Comparison of ENCODE assay signal across 8 cellular contexts in the genomic region with DNA sequence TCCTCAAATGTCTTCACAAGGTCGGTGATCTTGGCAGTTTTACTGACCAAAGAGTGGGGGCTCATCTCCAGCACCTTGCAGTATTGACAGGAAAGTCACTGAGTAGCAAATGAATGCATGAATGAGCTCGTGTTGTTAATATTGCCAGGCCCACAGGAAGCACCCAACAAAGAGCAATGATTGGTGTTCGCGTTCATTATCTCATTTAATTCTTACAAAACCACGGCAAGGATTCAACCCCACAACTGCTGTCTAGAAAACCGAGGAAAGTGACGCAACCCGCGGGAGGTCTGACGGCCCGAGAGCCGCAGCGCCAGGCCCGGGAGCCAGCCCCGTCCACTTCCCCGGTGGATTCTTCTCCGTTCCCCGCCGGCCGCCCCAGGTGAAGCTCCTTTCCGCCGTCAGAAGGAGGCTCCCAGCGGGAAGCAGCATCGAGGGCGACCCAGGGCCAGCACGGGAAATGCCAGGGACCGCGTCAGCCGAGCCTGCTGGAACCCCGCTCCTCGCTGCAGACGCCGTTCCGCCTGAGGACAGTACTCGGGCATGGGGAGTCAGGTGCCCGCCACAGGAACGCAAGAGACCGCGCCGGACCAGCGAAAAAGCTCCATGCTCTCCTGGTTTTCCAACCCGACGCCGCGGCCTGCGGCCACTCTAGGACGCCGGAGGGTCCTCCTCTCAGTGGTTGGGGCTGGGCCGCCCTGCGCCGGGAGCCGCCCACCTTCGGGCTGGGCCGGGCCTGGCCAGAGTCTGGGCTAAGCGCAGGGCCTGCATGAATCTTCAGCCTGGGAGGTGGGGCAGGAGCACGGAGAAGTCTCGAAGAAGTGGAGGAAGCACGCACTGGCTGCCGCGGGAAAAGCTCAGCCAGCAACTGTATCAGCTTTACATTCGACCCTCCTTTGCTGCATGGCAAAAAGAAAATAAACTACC. TPM values are rescaled to one million over a fixed set of nuclear protein-coding genes. Genes with fewer than 3 reads are reported as not detected.
DNase-seq lines count a peak whose midpoint lies in the region; ATAC-seq and TF ChIP-seq lines count a peak whose summit lies in the region.

No MANE protein-coding gene starts in this region.

- H3K27ac Mint-ChIP-seq in CD8-positive, alpha-beta memory T cell, result peak overlapping the region; percentile 60 to 92 (median 80)
- peak overlapping the region; percentile 42 for H3K27ac Mint-ChIP-seq in activated CD8-positive, alpha-beta T cell treated with anti-CD3 and anti-CD28 coated beads for 36 hours

- peak overlapping the region; percentile 82 to 93 (median 90) for H3K4me3 Mint-ChIP-seq in CD8-positive, alpha-beta memory T cell
- H3K4me3 Mint-ChIP-seq in activated CD8-positive, alpha-beta T cell treated with anti-CD3 and anti-CD28 coated beads for 36 hours, result peak overlapping the region; percentile 65

- TF ChIP-seq CTCF in activated CD8-positive, alpha-beta T cell treated with anti-CD3 and anti-CD28 coated beads for 36 hours (IDR thresholded peaks at IDR 0.05), result no peak
- TF ChIP-seq CTCF in lower lobe of right lung (IDR thresholded peaks at IDR 0.05), result no peak

- no peaks in the 10 kb centered on the region for H3K36me3 ChIP-seq in CD8-positive, alpha-beta memory T cell (ENCODE audit: insufficient read depth, low read length)
- H3K36me3 ChIP-seq in lower lobe of right lung, result no peaks in the 10 kb centered on the region

- peaks cover 6% of the 10 kb centered on the region for H3K4me1 ChIP-seq in CD8-positive, alpha-beta memory T cell (ENCODE audit: insufficient read depth, low read length)
- peaks cover 12% of the 10 kb centered on the region for H3K4me1 ChIP-seq in lower lobe of right lung

- H3K9me3 Mint-ChIP-seq in CD8-positive, alpha-beta memory T cell, result no peaks in the 10 kb centered on the region
- no peaks in the 10 kb centered on the region for H3K9me3 Mint-ChIP-seq in activated CD8-positive, alpha-beta T cell treated with anti-CD3 and anti-CD28 coated beads for 36 hours

- peaks cover 0 to 4% (median 0%) of the 10 kb centered on the region in 3 donors for H3K36me3 Mint-ChIP-seq in CD8-positive, alpha-beta memory T cell
- H3K36me3 Mint-ChIP-seq in activated CD8-positive, alpha-beta T cell treated with anti-CD3 and anti-CD28 coated beads for 36 hours (ENCODE audit: low read depth), result no peaks in the 10 kb centered on the region

- intact Hi-C loops in activated CD8-positive, alpha-beta T cell treated with anti-CD3 and anti-CD28 coated beads for 36 hours (cut with micrococcal nuclease), result no loop called here
- intact Hi-C loops in lower lobe of right lung (cut with DNase I), result no loop called here

- H3K9me3 ChIP-seq in CD8-positive, alpha-beta memory T cell (ENCODE audit: low read length), result no peaks in the 10 kb centered on the region
- H3K9me3 ChIP-seq in lower lobe of right lung, result no peaks in the 10 kb centered on the region

- H3K4me3 ChIP-seq in CD8-positive, alpha-beta memory T cell (ENCODE audit: low read length), result peak overlapping the region; percentile 81
- peak overlapping the region; percentile 80 for H3K4me3 ChIP-seq in lower lobe of right lung

- peaks cover 20 to 31% (median 30%) of the 10 kb centered on the region in 3 donors for H3K4me1 Mint-ChIP-seq in CD8-positive, alpha-beta memory T cell
- H3K4me1 Mint-ChIP-seq in activated CD8-positive, alpha-beta T cell treated with anti-CD3 and anti-CD28 coated beads for 36 hours (ENCODE audit: low read depth), result peaks cover 28% of the 10 kb centered on the region

- POLR2A ChIA-PET in CD8-positive, alpha-beta memory T cell (lab: Charles Lee), result interaction anchor here (0.6 to 1.5 kb wide), 4 partner anchors 21 to 682 kb away, joined by 3 to 10 read pairs (median 4); partner anchors contain the start of genes FBXL17, FER and PJA2
- POLR2A ChIA-PET in activated CD8-positive, alpha-beta T cell treated with anti-CD3 and anti-CD28 coated beads for 36 hours (lab: Charles Lee), result interaction anchor here (0.6 to 3.9 kb wide), 10 partner anchors 9 to 683 kb away, joined by 3 to 29 read pairs (median 3); partner anchors contain the start of genes FBXL17 and FER

- DNase-seq in CD8-positive, alpha-beta memory T cell, result peak; percentile 15 to 62 (median 42)
- DNase-seq in NCI-H774 (lab: John Stamatoyannopoulos, UW), result peak; percentile 83
- DNase-seq in activated CD8-positive, alpha-beta T cell treated with anti-CD3 and anti-CD28 coated beads for 36 hours, result peak; percentile 61
- peak; percentile 12 for DNase-seq in effector CD8-positive, alpha-beta T cell (lab: John Stamatoyannopoulos, UW)
- peak; percentile 94 for DNase-seq in lower lobe of right lung
- DNase-seq in stimulated activated CD8-positive, alpha-beta memory T cell treated with anti-CD3 and anti-CD28 coated beads, Interleukin-15, amount 100 ng/mL, for 1 hour (ENCODE audit: low read depth), result peak; percentile 4

- CTCF ChIA-PET in CD8-positive, alpha-beta memory T cell (lab: Charles Lee), result interaction anchor here (1.0 to 2.0 kb wide), 4 partner anchors 10 to 346 kb away, joined by 3 to 7 read pairs (median 4); partner anchors contain the start of genes FBXL17 and FER
- CTCF ChIA-PET in activated CD8-positive, alpha-beta T cell treated with anti-CD3 and anti-CD28 coated beads for 36 hours (lab: Charles Lee), result interaction anchor here (0.6 to 0.7 kb wide), 3 partner anchors 21 to 44 kb away, joined by 3 read pairs; no protein-coding TSS in a partner anchor

- ATAC-seq in GM19397 (IDR thresholded peaks at IDR 0.05; ENCODE audit: unreplicated experiment), result peak; percentile 84
- ATAC-seq in HG03469 (IDR thresholded peaks at IDR 0.05; ENCODE audit: unreplicated experiment), result peak; percentile 42
- ATAC-seq in activated CD8-positive, alpha-beta T cell treated with anti-CD3 and anti-CD28 coated beads for 36 hours, result peak; percentile 81
- ATAC-seq in lower lobe of right lung, result peak; percentile 100

- no peaks in the 10 kb centered on the region for H3K27me3 ChIP-seq in CD8-positive, alpha-beta memory T cell (ENCODE audit: insufficient read depth, low read length, poor library complexity, severe bottlenecking)
- no peaks in the 10 kb centered on the region for H3K27me3 ChIP-seq in lower lobe of right lung (ENCODE audit: low read depth)

- peaks cover 5 to 18% of the 10 kb centered on the region in 2 donors for H3K27me3 Mint-ChIP-seq in CD8-positive, alpha-beta memory T cell
- H3K27me3 Mint-ChIP-seq in activated CD8-positive, alpha-beta T cell treated with anti-CD3 and anti-CD28 coated beads for 36 hours, result peaks cover 29% of the 10 kb centered on the region

- peak overlapping the region; percentile 48 for H3K27ac ChIP-seq in CD8-positive, alpha-beta memory T cell (ENCODE audit: low read depth, low read length)
- H3K27ac ChIP-seq in lower lobe of right lung, result peak overlapping the region; percentile 98

RNA-seq across cellular contexts. Expression of gene FER, which starts 19.8 kb away (rescaled TPM):
- total RNA-seq in CD8-positive, alpha-beta memory T cell, result 10 to 100 TPM; 10.1 to 10.6 TPM
- polyA plus RNA-seq in CD8-positive, alpha-beta memory T cell, result 11.3 TPM
- total RNA-seq in activated CD8-positive, alpha-beta T cell treated with anti-CD3 and anti-CD28 coated beads for 36 hours, result 1 to 10 TPM; 9.0 to 9.8 TPM
- 35.3 TPM for total RNA-seq in lower lobe of right lung

Comparison
In these comparisons a context has a peak if more than half of its experiments do, and no peak if none do; other contexts are left out.
1. Peak in every context shown above with its lines: DNase-seq, ATAC-seq, H3K4me3 ChIP-seq and H3K27ac ChIP-seq.
2. DNase-seq: peak in every context shown above with its lines; median percentile 94 in lower lobe of right lung; 83 in NCI-H774; 61 in activated CD8-positive, alpha-beta T cell treated with anti-CD3 and anti-CD28 coated beads for 36 hours; 42 in CD8-positive, alpha-beta memory T cell; 12 in effector CD8-positive, alpha-beta T cell; 4 in stimulated activated CD8-positive, alpha-beta memory T cell treated with anti-CD3 and anti-CD28 coated beads, Interleukin-15, amount 100 ng/mL, for 1 hour.
3. ATAC-seq: peak in every context shown above with its lines; median percentile 100 in lower lobe of right lung; 84 in GM19397; 81 in activated CD8-positive, alpha-beta T cell treated with anti-CD3 and anti-CD28 coated beads for 36 hours; 42 in HG03469.